8 cellular contexts compared by ENCODE assay signal in genomic region chr1:25819496-25820246, GRCh38. TPM values are rescaled to one million over a fixed set of nuclear protein-coding genes. Genes with fewer than 3 reads are reported as not detected.
DNase-seq lines count a peak whose midpoint lies in the region; ATAC-seq lines count a peak whose summit lies in the region.

Gene MTFR1L, plus strand, starts transcription at chr1:25819954. Its CDS starts 3,151 bp downstream, at chr1:25823105.

- WGBS in mesendoderm (ENCODE audit: extremely low coverage, insufficient coverage, low lambda C conversion rate): no CpG with 5 or more reads among the region's 64 CpGs

- no peak within 1 kb of the TSS for H4K8ac ChIP-seq in mesendoderm (ENCODE audit: low read depth, low read length)

- peak within 1 kb of the TSS; percentile 10 for H3K4ac ChIP-seq in mesendoderm (ENCODE audit: low read depth, low read length)

- peak within 1 kb of the TSS; percentile 91 to 99 (median 98) for H3K27ac Mint-ChIP-seq in CD4-positive, alpha-beta memory T cell
- peak within 1 kb of the TSS; percentile 94 to 96 for H3K27ac Mint-ChIP-seq in effector memory CD8-positive, alpha-beta T cell

- H3K27me3 ChIP-seq in CD4-positive, alpha-beta memory T cell (ENCODE audit: insufficient read depth, low read length): no peaks in the 10 kb centered on the region
- H3K27me3 ChIP-seq in mesendoderm (ENCODE audit: insufficient read depth, low read length, poor library complexity): no peaks in the 10 kb centered on the region

- H3K36me3 Mint-ChIP-seq in CD4-positive, alpha-beta memory T cell: peaks cover 8 to 20% of the 10 kb centered on the region in 2 donors
- H3K36me3 Mint-ChIP-seq in effector memory CD8-positive, alpha-beta T cell (ENCODE audit: insufficient read depth): peaks cover 28% of the 10 kb centered on the region

- POLR2A ChIA-PET in CD4-positive, alpha-beta memory T cell (lab: Charles Lee; ENCODE audit: partially characterized antibody): interaction anchor here (0.6 to 4.9 kb wide), 37 partner anchors 10 to 612 kb away, joined by 3 to 36 read pairs (median 5); partner anchors contain the start of genes AUNIP, DHDDS, LDLRAP1 and MACO1
- POLR2A ChIA-PET in activated CD8-positive, alpha-beta memory T cell treated with anti-CD3 and anti-CD28 coated beads for 36 hours (lab: Charles Lee): interaction anchor here (0.7 to 1.5 kb wide), 5 partner anchors 55 to 391 kb away, joined by 3 to 6 read pairs (median 3); partner anchors contain the start of gene STMN1

- H3K79me1 ChIP-seq in mesendoderm (ENCODE audit: low read length): peaks cover 2% of the 10 kb centered on the region

- ATAC-seq in GM19328 (IDR thresholded peaks at IDR 0.05; ENCODE audit: unreplicated experiment) (peak; percentile 82), HG03460 (IDR thresholded peaks at IDR 0.05; ENCODE audit: unreplicated experiment) (peak; percentile 72)
- peak; percentile 85 for ATAC-seq in effector memory CD8-positive, alpha-beta T cell (replicated peaks)

- H3K23ac ChIP-seq in mesendoderm (ENCODE audit: low read length): peak within 1 kb of the TSS; percentile 83

- H4K5ac ChIP-seq in mesendoderm (ENCODE audit: low read length): no peak within 1 kb of the TSS

- H2BK120ac ChIP-seq in mesendoderm (ENCODE audit: low read depth, low read length): no peak within 1 kb of the TSS

- H3K56ac ChIP-seq in mesendoderm (ENCODE audit: low read length): peak within 1 kb of the TSS; percentile 97

- no peak within 1 kb of the TSS for H2BK15ac ChIP-seq in mesendoderm (replicated peaks; ENCODE audit: low read depth)

- intact Hi-C loops in CD4-positive, alpha-beta memory T cell (cut with micrococcal nuclease): loop anchor here (1.0 to 5.0 kb wide), 5 partner anchors 40 to 389 kb away; partner anchors contain the start of genes AUNIP, MACO1, PAFAH2 and PAQR7

- peaks cover 31% of the 10 kb centered on the region for H3K4me1 ChIP-seq in CD4-positive, alpha-beta memory T cell (ENCODE audit: insufficient read depth, low read length)
- peaks cover 5% of the 10 kb centered on the region for H3K4me1 ChIP-seq in mesendoderm (ENCODE audit: control insufficient read depth, low read depth, low read length)

- peak within 1 kb of the TSS; percentile 73 to 94 for H3K4me3 ChIP-seq in CD4-positive, alpha-beta memory T cell (ENCODE audit: low read length in 2 of 2)
- H3K4me3 ChIP-seq in mesendoderm (ENCODE audit: low read length): peak within 1 kb of the TSS; percentile 76

- H3K4me2 ChIP-seq in mesendoderm (ENCODE audit: low read length): peak within 1 kb of the TSS; percentile 82

- peak within 1 kb of the TSS; percentile 90 for H3K9ac ChIP-seq in mesendoderm (ENCODE audit: low read length)

- peak within 1 kb of the TSS; percentile 56 for H2BK5ac ChIP-seq in mesendoderm (ENCODE audit: low read length)

- no peak within 1 kb of the TSS for H2AK5ac ChIP-seq in mesendoderm (ENCODE audit: low read length)

- CTCF ChIA-PET in CD4-positive, alpha-beta memory T cell (lab: Charles Lee; ENCODE audit: partially characterized antibody): interaction anchor here (0.9 to 3.0 kb wide), 5 partner anchors 10 to 315 kb away, joined by 3 to 11 read pairs (median 4); no protein-coding TSS in a partner anchor
- CTCF ChIA-PET in activated CD8-positive, alpha-beta memory T cell treated with anti-CD3 and anti-CD28 coated beads for 36 hours (lab: Charles Lee): interaction anchor here (0.6 to 0.9 kb wide), 3 partner anchors 11 to 72 kb away, joined by 3 to 4 read pairs (median 3); no protein-coding TSS in a partner anchor

- peak within 1 kb of the TSS; percentile 88 for H3K27ac ChIP-seq in CD4-positive, alpha-beta memory T cell (ENCODE audit: low read depth, low read length)
- peak within 1 kb of the TSS; percentile 74 for H3K27ac ChIP-seq in mesendoderm (ENCODE audit: low read depth, low read length)

- H3K36me3 ChIP-seq in CD4-positive, alpha-beta memory T cell (ENCODE audit: insufficient read depth, low read length): no peaks in the 10 kb centered on the region
- H3K36me3 ChIP-seq in mesendoderm (ENCODE audit: control insufficient read depth, insufficient read depth, low read length): no peaks in the 10 kb centered on the region

- peak; percentile 92 to 95 (median 93) for DNase-seq in CD4-positive, alpha-beta memory T cell
- DNase-seq in NK-92 (lab: John Stamatoyannopoulos, UW; ENCODE audit: unreplicated experiment): peak; percentile 66
- peak; percentile 89 to 92 (median 92) for DNase-seq in effector memory CD8-positive, alpha-beta T cell
- DNase-seq in mesendoderm: peak; percentile 90
- DNase-seq in stimulated activated CD8-positive, alpha-beta memory T cell treated with anti-CD3 and anti-CD28 coated beads, Interleukin-15, amount 100 ng/mL, for 1 hour (ENCODE audit: low read depth): peak; percentile 83

- no peaks in the 10 kb centered on the region for H3K79me2 ChIP-seq in mesendoderm (ENCODE audit: control insufficient read depth, insufficient read depth, low read length)

- H3K9me3 Mint-ChIP-seq in CD4-positive, alpha-beta memory T cell: peaks cover 0 to 2% (median 0%) of the 10 kb centered on the region in 8 donors
- no peaks in the 10 kb centered on the region for H3K9me3 Mint-ChIP-seq in effector memory CD8-positive, alpha-beta T cell

- peak within 1 kb of the TSS; percentile 93 to 99 (median 96) for H3K4me3 Mint-ChIP-seq in CD4-positive, alpha-beta memory T cell
- peak within 1 kb of the TSS; percentile 90 to 93 for H3K4me3 Mint-ChIP-seq in effector memory CD8-positive, alpha-beta T cell

- H3K27me3 Mint-ChIP-seq in CD4-positive, alpha-beta memory T cell: no peaks in the 10 kb centered on the region
- no peaks in the 10 kb centered on the region for H3K27me3 Mint-ChIP-seq in effector memory CD8-positive, alpha-beta T cell

- no peaks in the 10 kb centered on the region for H3K9me3 ChIP-seq in CD4-positive, alpha-beta memory T cell (ENCODE audit: control insufficient read depth in 1 of 2, low read length in 2 of 2)

- H3K18ac ChIP-seq in mesendoderm (ENCODE audit: low read length): peak within 1 kb of the TSS; percentile 63

- H3K4me1 Mint-ChIP-seq in CD4-positive, alpha-beta memory T cell: peaks cover 28 to 41% (median 35%) of the 10 kb centered on the region in 4 donors
- H3K4me1 Mint-ChIP-seq in effector memory CD8-positive, alpha-beta T cell (ENCODE audit: low read depth in 2 of 2): peaks cover 23 to 34% of the 10 kb centered on the region in 2 donors

RNA-seq across cellular contexts. Expression of gene MTFR1L, which starts in this region (rescaled TPM):
- 10 to 100 TPM; 53.3 to 57.2 TPM for total RNA-seq in CD4-positive, alpha-beta memory T cell
- polyA plus RNA-seq in CD4-positive, alpha-beta memory T cell: 10 to 100 TPM; 27.5 to 58.4 TPM
- total RNA-seq in activated CD8-positive, alpha-beta memory T cell treated with anti-CD3 and anti-CD28 coated beads for 36 hours: 10 to 100 TPM; 29.7 to 34.1 TPM
- 12.5 TPM for polyA plus RNA-seq in mesendoderm (2013, experiment 1 of 2)
- polyA plus RNA-seq in mesendoderm (2013, experiment 2 of 2): 12.9 TPM

Comparison
In these comparisons a context has a peak if more than half of its experiments do, and no peak if none do; other contexts are left out.
1. Peak in every context shown above with its lines: DNase-seq, ATAC-seq, H3K4me3 ChIP-seq and H3K27ac ChIP-seq.